ENCODE assay signal across 20 cellular contexts in genomic region chr18:79545255-79545654, GRCh38.
DNase-seq lines count a peak whose midpoint lies in the region; ATAC-seq and TF ChIP-seq lines count a peak whose summit lies in the region.
"Had no signal": no experiment of that assay in that cellular context is flagged by ENCODE, and none has a peak within 500 bp of the region (broad histone marks: within the 10 kb centered on the region; RNA-seq: fewer than 3 reads in every experiment).

No MANE protein-coding gene starts in this region.

- H3K4me1 Mint-ChIP-seq in stimulated activated naive B cell treated with anti-CD40 and anti-IgM and Interleukin-4, amounts not matched to agents 10 μg/mL and 1 μg/mL and 100 μg/mL, for 72 hours: peaks cover 4 to 5% of the 10 kb centered on the region in 2 donors

- no peaks in the 10 kb centered on the region for H3K4me1 ChIP-seq in RWPE2 (ENCODE audit: insufficient read depth, poor library complexity, severe bottlenecking)
- H3K4me1 ChIP-seq in lower lobe of right lung: no peaks in the 10 kb centered on the region

- no peak for ATAC-seq in RWPE2 (ENCODE audit: low read depth)
- no peak for ATAC-seq in lower lobe of right lung
- no peak for ATAC-seq in stimulated activated naive B cell treated with anti-CD40 and anti-IgM and Interleukin-4, amounts not matched to agents 10 μg/mL and 1 μg/mL and 100 μg/mL, for 72 hours (replicated peaks)
- ATAC-seq in HG03520 (IDR thresholded peaks at IDR 0.05; ENCODE audit: unreplicated experiment): no peak

- TF ChIP-seq CTCF in RWPE2 (IDR thresholded peaks at IDR 0.05; ENCODE audit: poor library complexity, severe bottlenecking): no peak
- TF ChIP-seq CTCF in lower lobe of right lung (IDR thresholded peaks at IDR 0.05): no peak

- H3K36me3 ChIP-seq in H7 (replicated peaks; ENCODE audit: control insufficient read depth, insufficient read depth, low read length) (no peaks in the 10 kb centered on the region), RWPE2 (ENCODE audit: low read depth) (no peaks in the 10 kb centered on the region), lower lobe of right lung (no peaks in the 10 kb centered on the region)

- H3K27ac ChIP-seq in RWPE2 (ENCODE audit: poor library complexity, severe bottlenecking): no peak overlapping the region
- no peak overlapping the region for H3K27ac ChIP-seq in lower lobe of right lung
- H3K27ac ChIP-seq: HL-60, KMS-11 had no signal

- H3K27me3 Mint-ChIP-seq in stimulated activated naive B cell treated with anti-CD40 and anti-IgM and Interleukin-4, amounts not matched to agents 10 μg/mL and 1 μg/mL and 100 μg/mL, for 72 hours: peaks cover 0 to 16% of the 10 kb centered on the region in 2 donors

- DNase-seq in H7 (peak; percentile 53), RWPE2 (ENCODE audit: low spot score) (peak; percentile 35), lower lobe of right lung (peak; percentile 27), T-helper 1 cell (no peak), COLO668 (lab: John Stamatoyannopoulos, UW; ENCODE audit: unreplicated experiment) (no peak)
- DNase-seq in stimulated activated naive B cell treated with anti-CD40 and anti-IgM and Interleukin-4, amounts not matched to agents 10 μg/mL and 1 μg/mL and 100 μg/mL, for 72 hours: no peak
- DNase-seq: ACHN, C1 segment of cervical spinal cord, DMS79, HFFc6, MV-4-11, NCI-H187, NCI-H2107, NCI-H510A, NCI-H748 treated with DMSO at 0.1 percent for 48 hours, OCI-M1, SIG-M5 had no signal

- H3K27me3 ChIP-seq in H7 (ENCODE audit: control insufficient read depth, insufficient read depth, low read length) (no peaks in the 10 kb centered on the region), RWPE2 (ENCODE audit: insufficient read depth, poor library complexity, severe bottlenecking) (peaks cover 23% of the 10 kb centered on the region), lower lobe of right lung (ENCODE audit: low read depth) (peaks cover 36% of the 10 kb centered on the region)

- no peak overlapping the region for H3K4me3 Mint-ChIP-seq in stimulated activated naive B cell treated with anti-CD40 and anti-IgM and Interleukin-4, amounts not matched to agents 10 μg/mL and 1 μg/mL and 100 μg/mL, for 72 hours
- H3K4me3 Mint-ChIP-seq: HFFc6 had no signal

- no peaks in the 10 kb centered on the region for H3K9me3 ChIP-seq in RWPE2 (ENCODE audit: severe bottlenecking)
- H3K9me3 ChIP-seq in lower lobe of right lung: no peaks in the 10 kb centered on the region

- peak overlapping the region; percentile 26 for H3K27ac Mint-ChIP-seq in stimulated activated naive B cell treated with anti-CD40 and anti-IgM and Interleukin-4, amounts not matched to agents 10 μg/mL and 1 μg/mL and 100 μg/mL, for 72 hours
- H3K27ac Mint-ChIP-seq: HFFc6 had no signal

- H3K4me3 ChIP-seq in H7 (ENCODE audit: insufficient read depth, low read depth, low read length) (no peak overlapping the region), RWPE2 (ENCODE audit: severe bottlenecking) (no peak overlapping the region), lower lobe of right lung (no peak overlapping the region)

- peaks cover 9 to 10% of the 10 kb centered on the region in 2 donors for H3K9me3 Mint-ChIP-seq in stimulated activated naive B cell treated with anti-CD40 and anti-IgM and Interleukin-4, amounts not matched to agents 10 μg/mL and 1 μg/mL and 100 μg/mL, for 72 hours

- H3K36me3 Mint-ChIP-seq in stimulated activated naive B cell treated with anti-CD40 and anti-IgM and Interleukin-4, amounts not matched to agents 10 μg/mL and 1 μg/mL and 100 μg/mL, for 72 hours: peaks cover 5 to 11% of the 10 kb centered on the region in 2 donors

- intact Hi-C loops in lower lobe of right lung (cut with DNase I): no loop called here

Comparison
In these comparisons a context has a peak if more than half of its experiments do, and no peak if none do; other contexts are left out.
1. DNase-seq: peak in H7 (single experiment), RWPE2 (single experiment) and lower lobe of right lung (single experiment); none in stimulated activated naive B cell treated with anti-CD40 and anti-IgM and Interleukin-4, amounts not matched to agents 10 μg/mL and 1 μg/mL and 100 μg/mL, for 72 hours (single experiment), T-helper 1 cell (0 of 5) and COLO668 (single experiment).